ENCODE assay signal across 8 cellular contexts in the genomic region with DNA sequence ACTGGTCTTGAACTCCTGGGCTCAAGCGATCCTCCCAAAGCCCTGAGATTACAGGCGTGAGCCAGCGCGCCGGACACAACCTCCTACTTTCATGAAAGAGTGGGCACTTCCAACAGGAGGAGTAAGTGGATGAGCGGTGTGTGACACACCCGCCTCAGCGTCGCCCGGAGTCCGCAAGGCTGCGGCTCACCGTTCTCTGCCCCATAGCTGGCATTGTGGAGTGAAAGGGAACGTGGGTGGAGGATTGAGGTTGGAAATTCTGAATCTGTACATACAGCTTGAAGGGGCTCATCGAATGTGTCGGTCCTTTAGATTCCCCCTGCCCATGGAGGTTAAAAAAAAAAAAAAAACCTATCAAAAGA. TPM values are rescaled to one million over a fixed set of nuclear protein-coding genes. Genes with fewer than 3 reads are reported as not detected.
A peak's percentile ranks its signal among the peaks of the same experiment; 100 is the strongest.
DNase-seq lines count a peak whose midpoint lies in the region; ATAC-seq and TF ChIP-seq lines count a peak whose summit lies in the region.

No MANE protein-coding gene starts in this region.

- no peaks in the 10 kb centered on the region for H3K9me3 Mint-ChIP-seq in activated CD4-positive, alpha-beta T cell treated with anti-CD3 and anti-CD28 coated beads, Interleukin-2, amount 10 ng/mL, durations not matched to agents 24 days and 14 days
- no peaks in the 10 kb centered on the region for H3K9me3 Mint-ChIP-seq in endodermal cell
- H3K9me3 Mint-ChIP-seq in naive thymus-derived CD8-positive, alpha-beta T cell: no peaks in the 10 kb centered on the region

- peak overlapping the region; percentile 90 for H3K4me3 Mint-ChIP-seq in activated CD4-positive, alpha-beta T cell treated with anti-CD3 and anti-CD28 coated beads, Interleukin-2, amount 10 ng/mL, durations not matched to agents 24 days and 14 days
- H3K4me3 Mint-ChIP-seq in endodermal cell: peak overlapping the region; percentile 79
- H3K4me3 Mint-ChIP-seq in naive thymus-derived CD8-positive, alpha-beta T cell: peak overlapping the region; percentile 85 to 96 (median 94)

- POLR2A ChIA-PET in A673 (lab: Charles Lee; ENCODE audit: low non-redundant PET): no interaction called here
- POLR2A ChIA-PET in naive thymus-derived CD8-positive, alpha-beta T cell (lab: Charles Lee): interaction anchor here (0.6 to 1.3 kb wide), 9 partner anchors 36 to 266 kb away, joined by 3 to 11 read pairs (median 4); no protein-coding TSS in a partner anchor

- TSS peak; percentile 96 for BruUV-seq in A673 (replicated peaks; lab: Mats Ljungman, UMichigan)

- TF ChIP-seq CTCF in A673 (conservative IDR thresholded peaks at IDR 0.05; ENCODE audit: low read depth, low read length): no peak
- no peak for TF ChIP-seq CTCF in endodermal cell (conservative IDR thresholded peaks at IDR 0.05)

- H3K4me1 ChIP-seq in A673 (ENCODE audit: insufficient read depth, low read length, poor library complexity, severe bottlenecking): peaks cover 49% of the 10 kb centered on the region
- peaks cover 5% of the 10 kb centered on the region for H3K4me1 ChIP-seq in endodermal cell (ENCODE audit: control insufficient read depth, insufficient read depth, low read length)
- peaks cover 37% of the 10 kb centered on the region for H3K4me1 ChIP-seq in stomach smooth muscle (ENCODE audit: control insufficient read depth, insufficient read depth, low read length)

- H3K4me1 Mint-ChIP-seq in activated CD4-positive, alpha-beta T cell treated with anti-CD3 and anti-CD28 coated beads, Interleukin-2, amount 10 ng/mL, durations not matched to agents 24 days and 14 days: peaks cover 25% of the 10 kb centered on the region
- H3K4me1 Mint-ChIP-seq in endodermal cell: peaks cover 37% of the 10 kb centered on the region
- peaks cover 19 to 37% (median 24%) of the 10 kb centered on the region in 4 donors for H3K4me1 Mint-ChIP-seq in naive thymus-derived CD8-positive, alpha-beta T cell

- peak overlapping the region; percentile 83 for H3K4me3 ChIP-seq in A673 (ENCODE audit: low read depth, low read length, poor library complexity, severe bottlenecking)
- H3K4me3 ChIP-seq in endodermal cell (ENCODE audit: low read length): peak overlapping the region; percentile 94
- peak overlapping the region; percentile 78 to 83 for H3K4me3 ChIP-seq in stomach smooth muscle (ENCODE audit: low read length in 2 of 2)

- H3K9ac ChIP-seq in endodermal cell (ENCODE audit: extremely low read depth, low read length, poor library complexity, severe bottlenecking) (peak overlapping the region; percentile 36), stomach smooth muscle (ENCODE audit: low read length in 2 of 2) (peak overlapping the region; percentile 75 to 80)

- ATAC-seq in GM19324 (IDR thresholded peaks at IDR 0.05; ENCODE audit: low FRiP score, unreplicated experiment) (peak; percentile 18), HG03460 (IDR thresholded peaks at IDR 0.05; ENCODE audit: unreplicated experiment) (peak; percentile 23)
- peak; percentile 36 to 48 for ATAC-seq in naive thymus-derived CD8-positive, alpha-beta T cell

- CTCF ChIA-PET in A673 (lab: Charles Lee): interaction anchor here (0.7 kb wide), 1 partner anchor 30 kb away, joined by 4 read pairs; no protein-coding TSS in a partner anchor

- 63 to 76% methylated on average over 13 to 16 of the region's 16 CpGs for WGBS in endodermal cell (ENCODE audit: insufficient coverage in 1 of 2, insufficient read length in 1 of 2), 2 experiments

- no peaks in the 10 kb centered on the region for H3K27me3 ChIP-seq in A673 (replicated peaks; ENCODE audit: insufficient read depth, low read depth, low read length, poor library complexity)
- no peaks in the 10 kb centered on the region for H3K27me3 ChIP-seq in endodermal cell (ENCODE audit: control insufficient read depth, insufficient read depth, low read length, poor library complexity, severe bottlenecking)
- H3K27me3 ChIP-seq in stomach smooth muscle (ENCODE audit: control insufficient read depth in 1 of 2, insufficient read depth in 2 of 2, low read length in 2 of 2): no peaks in the 10 kb centered on the region

- DNase-seq in A673 (ENCODE audit: low spot score) (no peak), endodermal cell (peak; percentile 75), MV-4-11 (lab: John Stamatoyannopoulos, UW) (no peak)
- DNase-seq in activated CD4-positive, alpha-beta T cell treated with anti-CD3 and anti-CD28 coated beads, Interleukin-2, amount 10 ng/mL, durations not matched to agents 24 days and 14 days: peak; percentile 73
- peak in 3 of 10 donors; percentile 3 to 21 (median 8) for DNase-seq in naive thymus-derived CD8-positive, alpha-beta T cell

- H3K9me3 ChIP-seq in A673 (ENCODE audit: low read depth, low read length, poor library complexity, severe bottlenecking) (no peaks in the 10 kb centered on the region), endodermal cell (ENCODE audit: control insufficient read depth, low read length) (no peaks in the 10 kb centered on the region), stomach smooth muscle (ENCODE audit: control insufficient read depth in 2 of 2, low read length in 2 of 2) (no peaks in the 10 kb centered on the region)

- peaks cover 27% of the 10 kb centered on the region for H3K27me3 Mint-ChIP-seq in activated CD4-positive, alpha-beta T cell treated with anti-CD3 and anti-CD28 coated beads, Interleukin-2, amount 10 ng/mL, durations not matched to agents 24 days and 14 days
- peaks cover 4% of the 10 kb centered on the region for H3K27me3 Mint-ChIP-seq in endodermal cell (ENCODE audit: insufficient read depth)
- peaks cover 0 to 6% (median 0%) of the 10 kb centered on the region in 5 donors for H3K27me3 Mint-ChIP-seq in naive thymus-derived CD8-positive, alpha-beta T cell

- peak overlapping the region; percentile 96 for H3K27ac Mint-ChIP-seq in activated CD4-positive, alpha-beta T cell treated with anti-CD3 and anti-CD28 coated beads, Interleukin-2, amount 10 ng/mL, durations not matched to agents 24 days and 14 days
- peak overlapping the region; percentile 97 for H3K27ac Mint-ChIP-seq in endodermal cell
- H3K27ac Mint-ChIP-seq in naive thymus-derived CD8-positive, alpha-beta T cell: peak overlapping the region; percentile 8 to 92 (median 79)

- H3K36me3 ChIP-seq in A673 (ENCODE audit: insufficient read depth, low read length, poor library complexity, severe bottlenecking) (no peaks in the 10 kb centered on the region), endodermal cell (ENCODE audit: control insufficient read depth, insufficient read depth, low read length) (peaks cover 7% of the 10 kb centered on the region), stomach smooth muscle (ENCODE audit: control insufficient read depth in 2 of 2, insufficient read depth in 2 of 2, low read length in 2 of 2) (no peaks in the 10 kb centered on the region)

- H3K27ac ChIP-seq in A673 (ENCODE audit: low read depth, low read length, poor library complexity, severe bottlenecking) (peak overlapping the region; percentile 73), endodermal cell (ENCODE audit: low read depth, low read length) (peak overlapping the region; percentile 12), stomach smooth muscle (ENCODE audit: low read length) (peak overlapping the region; percentile 64)

- intact Hi-C loops in A673 (cut with micrococcal nuclease; ENCODE audit: unreplicated experiment): no loop called here
- intact Hi-C loops in activated CD4-positive, alpha-beta T cell treated with anti-CD3 and anti-CD28 coated beads, Interleukin-2, amount 10 ng/mL, durations not matched to agents 24 days and 14 days (cut with micrococcal nuclease): loop anchor here (1.0 to 2.0 kb wide), 3 partner anchors 35 to 97 kb away; no protein-coding TSS in a partner anchor

- H3K36me3 Mint-ChIP-seq in activated CD4-positive, alpha-beta T cell treated with anti-CD3 and anti-CD28 coated beads, Interleukin-2, amount 10 ng/mL, durations not matched to agents 24 days and 14 days (ENCODE audit: low read depth): peaks cover 4% of the 10 kb centered on the region
- H3K36me3 Mint-ChIP-seq in endodermal cell (ENCODE audit: low read depth): no peaks in the 10 kb centered on the region
- H3K36me3 Mint-ChIP-seq in naive thymus-derived CD8-positive, alpha-beta T cell: no peaks in the 10 kb centered on the region

RNA-seq across cellular contexts. Expression of a gene that starts 0.5 kb away (rescaled TPM):
- 98.7 and 100 TPM in 2 replicates for total RNA-seq in A673 (2021)
- 14.8 and 16.4 TPM in 2 replicates for total RNA-seq in activated CD4-positive, alpha-beta T cell treated with anti-CD3 and anti-CD28 coated beads, Interleukin-2, amount 10 ng/mL, durations not matched to agents 24 days and 14 days
- 100 to 1,000 TPM; 101 to 127 TPM for total RNA-seq in endodermal cell
- 101 TPM for polyA plus RNA-seq in endodermal cell (2013, experiment 1 of 2)
- polyA plus RNA-seq in endodermal cell (2013, experiment 2 of 2): 97.4 TPM
- 10 to 100 TPM; 10.2 to 11.6 TPM for total RNA-seq in naive thymus-derived CD8-positive, alpha-beta T cell
- 10 to 100 TPM; 13.8 to 21.3 (median 16.1) TPM for polyA plus RNA-seq in naive thymus-derived CD8-positive, alpha-beta T cell

RNA-seq across cellular contexts. Expression of a gene that starts 46.3 kb away (rescaled TPM):
- total RNA-seq in A673 (2021) (50.4 and 55.8 TPM in 2 replicates), endodermal cell (100 to 1,000 TPM; 121 to 123 TPM)
- total RNA-seq in activated CD4-positive, alpha-beta T cell treated with anti-CD3 and anti-CD28 coated beads, Interleukin-2, amount 10 ng/mL, durations not matched to agents 24 days and 14 days: 57.8 and 61.7 TPM in 2 replicates
- 142 TPM for polyA plus RNA-seq in endodermal cell (2013, experiment 1 of 2)
- polyA plus RNA-seq in endodermal cell (2013, experiment 2 of 2): 127 TPM
- 100 to 1,000 TPM; 163 to 165 TPM for total RNA-seq in naive thymus-derived CD8-positive, alpha-beta T cell
- 100 to 1,000 TPM; 152 to 293 (median 155) TPM for polyA plus RNA-seq in naive thymus-derived CD8-positive, alpha-beta T cell

RNA-seq across cellular contexts. Expression of a gene that starts 51.2 kb away (rescaled TPM):
- not detected in 2 replicates for total RNA-seq in A673 (2021)
- total RNA-seq in activated CD4-positive, alpha-beta T cell treated with anti-CD3 and anti-CD28 coated beads, Interleukin-2, amount 10 ng/mL, durations not matched to agents 24 days and 14 days: not detected in 2 replicates
- total RNA-seq in endodermal cell: 1 to 10 TPM; 1.9 to 5.3 TPM
- 3.5 TPM for polyA plus RNA-seq in endodermal cell (2013, experiment 1 of 2)
- 3.9 TPM for polyA plus RNA-seq in endodermal cell (2013, experiment 2 of 2)
- not detected for total RNA-seq in naive thymus-derived CD8-positive, alpha-beta T cell
- not detected for polyA plus RNA-seq in naive thymus-derived CD8-positive, alpha-beta T cell

RNA-seq across cellular contexts. Expression of a gene that starts 51.3 kb away (rescaled TPM):
- total RNA-seq in A673 (2021) (not detected in 2 replicates), endodermal cell (1 to 10 TPM in 1 of 2 donors, under 1 TPM in 1; 0.55 to 1.3 TPM)
- total RNA-seq in activated CD4-positive, alpha-beta T cell treated with anti-CD3 and anti-CD28 coated beads, Interleukin-2, amount 10 ng/mL, durations not matched to agents 24 days and 14 days: not detected in 2 replicates
- polyA plus RNA-seq in endodermal cell (2013, experiment 1 of 2): not detected
- polyA plus RNA-seq in endodermal cell (2013, experiment 2 of 2): not detected
- total RNA-seq in naive thymus-derived CD8-positive, alpha-beta T cell: not detected
- polyA plus RNA-seq in naive thymus-derived CD8-positive, alpha-beta T cell: not detected

Comparison
In these comparisons a context has a peak if more than half of its experiments do, and no peak if none do; other contexts are left out.
1. DNase-seq: peak in activated CD4-positive, alpha-beta T cell treated with anti-CD3 and anti-CD28 coated beads, Interleukin-2, amount 10 ng/mL, durations not matched to agents 24 days and 14 days (single experiment) and endodermal cell (single experiment); none in A673 (single experiment) and MV-4-11 (single experiment).
2. H3K27ac ChIP-seq: peak in every context shown above with its lines; median percentile 73 in A673; 64 in stomach smooth muscle; 12 in endodermal cell.
3. Peak in every context shown above with its lines, with median percentiles within 50 percentile points of each other: H3K4me3 ChIP-seq, ATAC-seq, H3K27ac Mint-ChIP-seq and H3K4me3 Mint-ChIP-seq.